11 cellular contexts compared by ENCODE assay signal in genomic region chr7:151923097-151923876, GRCh38. TPM values are rescaled to one million over a fixed set of nuclear protein-coding genes. Genes with fewer than 3 reads are reported as not detected.
DNase-seq lines count a peak whose midpoint lies in the region; ATAC-seq and TF ChIP-seq lines count a peak whose summit lies in the region.
"Had no signal": no experiment of that assay in that cellular context is flagged by ENCODE, and none has a peak within 500 bp of the region (broad histone marks: within the 10 kb centered on the region; RNA-seq: fewer than 3 reads in every experiment).

No MANE protein-coding gene starts in this region.

- H3K36me3 ChIP-seq in sigmoid colon (no peaks in the 10 kb centered on the region), WERI-Rb-1 (no peaks in the 10 kb centered on the region)

- WGBS in sigmoid colon, 2 donors, result 67 to 78% methylated on average over 16 of the region's 16 CpGs

- in situ Hi-C loops in G401 (cut with HindIII; ENCODE audit: low sequenced_read_pairs), result no loop called here

- H3K27ac ChIP-seq in sigmoid colon, result peak overlapping the region in 3 of 4 donors; percentile 29 to 61 (median 52)
- H3K27ac ChIP-seq in WERI-Rb-1, result no peak overlapping the region

- H3K27me3 ChIP-seq in sigmoid colon (no peaks in the 10 kb centered on the region), WERI-Rb-1 (ENCODE audit: insufficient read depth, low read depth, severe bottlenecking) (no peaks in the 10 kb centered on the region)

- H3K9me3 ChIP-seq in sigmoid colon (no peaks in the 10 kb centered on the region), WERI-Rb-1 (ENCODE audit: severe bottlenecking) (no peaks in the 10 kb centered on the region)
- H3K9me3 ChIP-seq: mucosa of descending colon had no signal

- intact Hi-C loops in Right ventricle myocardium superior (cut with DNase I) (no loop called here), sigmoid colon (cut with DNase I) (no loop called here)

- TF ChIP-seq CTCF in sigmoid colon (IDR thresholded peaks at IDR 0.05) (no peak), WERI-Rb-1 (IDR thresholded peaks at IDR 0.05; ENCODE audit: low read depth, low read length) (no peak)

- H3K4me3 ChIP-seq in sigmoid colon (no peak overlapping the region), WERI-Rb-1 (ENCODE audit: low read depth, low read length) (no peak overlapping the region)
- H3K4me3 ChIP-seq: mucosa of descending colon had no signal

- DNase-seq in G401 (ENCODE audit: low spot score) (peak; percentile 7), SKM-1 treated with dmso at 0.1 percent for 144 hours (lab: John Stamatoyannopoulos, UW; ENCODE audit: unreplicated experiment) (peak; percentile 75), Right ventricle myocardium superior (no peak), sigmoid colon (peak; percentile 79), A172 (ENCODE audit: low spot score) (no peak), NCI-H774 (lab: John Stamatoyannopoulos, UW) (no peak), WERI-Rb-1 (no peak)
- DNase-seq: CD4-positive, alpha-beta T cell; NCI-H1436 treated with DMSO at 0.1 percent for 48 hours had no signal

- peaks cover 0 to 16% (median 10%) of the 10 kb centered on the region in 4 donors for H3K4me1 ChIP-seq in sigmoid colon

- peak; percentile 60 for ATAC-seq in Right ventricle myocardium superior (ENCODE audit: poor library complexity)
- ATAC-seq in HG02970 (IDR thresholded peaks at IDR 0.05; ENCODE audit: low FRiP score, unreplicated experiment), result no peak
- ATAC-seq: mucosa of descending colon had no signal

- TF ChIP-seq POLR2A in sigmoid colon (IDR thresholded peaks at IDR 0.05), result no peak

- peak in 3 of 4 donors; percentile 54 to 88 (median 59) for TF ChIP-seq EP300 in sigmoid colon (IDR thresholded peaks at IDR 0.05)

RNA-seq across cellular contexts. Expression of gene GALNTL5, which starts 33.0 kb away (rescaled TPM):
- total RNA-seq in G401 (2014; rRNA removed; shearing (Covaris generic)), result not detected in 2 replicates
- total RNA-seq in Right ventricle myocardium superior (not detected), sigmoid colon (not detected)
- not detected for polyA plus RNA-seq in sigmoid colon
- not detected in 2 replicates for total RNA-seq in A172 (2014; rRNA removed; shearing (Covaris generic))
- total RNA-seq: CD4-positive, alpha-beta T cell; mucosa of descending colon had no signal

RNA-seq across cellular contexts. Expression of gene PRKAG2, which starts 46.4 kb away (rescaled TPM):
- total RNA-seq in G401 (2014; rRNA removed; shearing (Covaris generic)), result 92.4 and 97.3 TPM in 2 replicates
- total RNA-seq in Right ventricle myocardium superior, result 120 TPM
- 10 to 100 TPM; 37.1 to 51.2 (median 40.1) TPM for total RNA-seq in sigmoid colon
- polyA plus RNA-seq in sigmoid colon, result 10 to 100 TPM; 19.2 to 31.9 (median 29.4) TPM
- 41.6 and 59.7 TPM in 2 replicates for total RNA-seq in A172 (2014; rRNA removed; shearing (Covaris generic))

Comparison
In these comparisons a context has a peak if more than half of its experiments do, and no peak if none do; other contexts are left out.
1. DNase-seq: peak in G401 (single experiment), SKM-1 treated with dmso at 0.1 percent for 144 hours (single experiment) and sigmoid colon (single experiment); none in Right ventricle myocardium superior (single experiment), A172 (single experiment), NCI-H774 (single experiment) and WERI-Rb-1 (single experiment).